In genomic region chr9:126564716-126565115, GRCh38 we compare ENCODE assay signal across 16 cellular contexts. TPM values are rescaled to one million over a fixed set of nuclear protein-coding genes. Genes with fewer than 3 reads are reported as not detected.
DNase-seq lines count a peak whose midpoint lies in the region; ATAC-seq and TF ChIP-seq lines count a peak whose summit lies in the region.
"Had no signal": no experiment of that assay in that cellular context is flagged by ENCODE, and none has a peak within 500 bp of the region (broad histone marks: within the 10 kb centered on the region; RNA-seq: fewer than 3 reads in every experiment).

No MANE protein-coding gene starts in this region.

- H2AFZ ChIP-seq in OCI-LY7 (ENCODE audit: low read length), result no peak overlapping the region

- peak; percentile 61 for TF ChIP-seq CTCF in BE2C (IDR thresholded peaks at IDR 0.05; ENCODE audit: low read depth, low read length)
- TF ChIP-seq CTCF in GM12872 (IDR thresholded peaks at IDR 0.05; ENCODE audit: insufficient read depth, low read depth, low read length), result peak; percentile 42
- TF ChIP-seq CTCF in OCI-LY7 (conservative IDR thresholded peaks at IDR 0.05; ENCODE audit: low read length), result peak; percentile 51
- TF ChIP-seq CTCF in adrenal gland (IDR thresholded peaks at IDR 0.05), result no peak
- no peak for TF ChIP-seq CTCF in foreskin keratinocyte (conservative IDR thresholded peaks at IDR 0.05)

- no peak for ATAC-seq in foreskin keratinocyte

- peaks cover 10% of the 10 kb centered on the region for H3K4me1 ChIP-seq in BE2C
- H3K4me1 ChIP-seq in OCI-LY7 (ENCODE audit: insufficient read depth, low read length, poor library complexity, severe bottlenecking), result no peaks in the 10 kb centered on the region
- no peaks in the 10 kb centered on the region for H3K4me1 ChIP-seq in adrenal gland (replicated peaks in 1 of 2)
- H3K4me1 ChIP-seq in foreskin keratinocyte, result no peaks in the 10 kb centered on the region
- H3K4me1 ChIP-seq: upper lobe of left lung had no signal

- no peaks in the 10 kb centered on the region for H3K36me3 ChIP-seq in BE2C
- no peaks in the 10 kb centered on the region for H3K36me3 ChIP-seq in OCI-LY7 (ENCODE audit: insufficient read depth, low read length)
- H3K36me3 ChIP-seq in adrenal gland (replicated peaks in 1 of 2), result no peaks in the 10 kb centered on the region
- H3K36me3 ChIP-seq: BLaER1 treated with 17β-estradiol and CSF1 and Interleukin-3, amounts not matched to agents 10 nM and 100 nM; upper lobe of left lung had no signal

- H3K27me3 ChIP-seq in BE2C (no peaks in the 10 kb centered on the region), adrenal gland (peaks cover 17% of the 10 kb centered on the region), foreskin keratinocyte (peaks cover 17% of the 10 kb centered on the region)
- H3K27me3 ChIP-seq: BLaER1 treated with 17β-estradiol and CSF1 and Interleukin-3, amounts not matched to agents 10 nM and 100 nM had no signal

- POLR2A ChIA-PET in OCI-LY7 (lab: Charles Lee), result interaction anchor here (0.6 kb wide), 1 partner anchor 1878 kb away, joined by 3 read pairs; no protein-coding TSS in a partner anchor

- H3K4me2 ChIP-seq in OCI-LY7 (ENCODE audit: low read length), result no peak overlapping the region
- H3K4me2 ChIP-seq: BLaER1 treated with 17β-estradiol and CSF1 and Interleukin-3, amounts not matched to agents 10 nM and 100 nM had no signal

- no TSS peak for BruUV-seq in OCI-LY7 (replicated peaks; lab: Mats Ljungman, UMichigan)

- intact Hi-C loops in OCI-LY7 (cut with micrococcal nuclease; ENCODE audit: unreplicated experiment), result no loop called here
- intact Hi-C loops in adrenal gland (cut with DNase I), result no loop called here

- DNase-seq in BE2C (peak; percentile 46), OCI-LY7 (ENCODE audit: low spot score) (no peak), left kidney (ENCODE audit: low read depth, low spot score) (peak; percentile 30), adrenal gland (no peak), middle frontal gyrus (ENCODE audit: extremely low spot score, low spot score) (no peak), foreskin keratinocyte (no peak), NCI-H748 (lab: John Stamatoyannopoulos, UW; ENCODE audit: unreplicated experiment) (no peak)
- DNase-seq: activated CD4-positive, alpha-beta T cell treated with anti-CD3 and anti-CD28 coated beads for 48 hours; activated naive CD8-positive, alpha-beta T cell treated with anti-CD3 and anti-CD28 coated beads, Interleukin-2, amount 10 ng/mL, durations not matched to agents 7 days and 5 days; activated T-cell treated with anti-CD3 and anti-CD28 coated beads, Interleukin-2, amount 50 U/mL, for 24 hours; foreskin melanocyte; SHP77 treated with DMSO at 0.1 percent for 48 hours; upper lobe of left lung had no signal

- no peaks in the 10 kb centered on the region for H3K79me2 ChIP-seq in OCI-LY7 (ENCODE audit: insufficient read depth, low read depth, low read length)

- H3K9me3 ChIP-seq in BE2C, result no peaks in the 10 kb centered on the region
- H3K9me3 ChIP-seq in OCI-LY7 (ENCODE audit: low read length), result no peaks in the 10 kb centered on the region
- H3K9me3 ChIP-seq in adrenal gland (replicated peaks in 1 of 3), result no peaks in the 10 kb centered on the region
- H3K9me3 ChIP-seq: BLaER1 treated with 17β-estradiol and CSF1 and Interleukin-3, amounts not matched to agents 10 nM and 100 nM; upper lobe of left lung had no signal

- no peak overlapping the region for H3K27ac ChIP-seq in OCI-LY7 (ENCODE audit: low read depth, low read length, poor library complexity, severe bottlenecking)
- H3K27ac ChIP-seq in adrenal gland, result no peak overlapping the region
- H3K27ac ChIP-seq in foreskin keratinocyte, result no peak overlapping the region
- H3K27ac ChIP-seq: BLaER1 treated with 17β-estradiol and CSF1 and Interleukin-3, amounts not matched to agents 10 nM and 100 nM; skin epidermis; upper lobe of left lung had no signal

- 65 to 71% (median 65%) methylated on average over 3 to 5 of the region's 5 CpGs for WGBS in adrenal gland, 4 donors

- H3K4me3 ChIP-seq in BE2C (ENCODE audit: low read depth, low read length), result no peak overlapping the region
- H3K4me3 ChIP-seq in OCI-LY7 (ENCODE audit: low read depth, low read length, poor library complexity, severe bottlenecking), result no peak overlapping the region
- no peak overlapping the region for H3K4me3 ChIP-seq in adrenal gland
- H3K4me3 ChIP-seq: BLaER1 treated with 17β-estradiol and CSF1 and Interleukin-3, amounts not matched to agents 10 nM and 100 nM; skin epidermis; upper lobe of left lung had no signal

- no peaks in the 10 kb centered on the region for H3K9me2 ChIP-seq in OCI-LY7 (ENCODE audit: insufficient read depth, low read length)

- no peaks in the 10 kb centered on the region for H4K20me1 ChIP-seq in OCI-LY7 (ENCODE audit: insufficient read depth, low read length)
- H4K20me1 ChIP-seq: BLaER1 treated with 17β-estradiol and CSF1 and Interleukin-3, amounts not matched to agents 10 nM and 100 nM had no signal

- CTCF ChIA-PET in OCI-LY7 (lab: Charles Lee; ENCODE audit: unreplicated experiment), result no interaction called here

- no peak for TF ChIP-seq POLR2A in adrenal gland (IDR thresholded peaks at IDR 0.05)

RNA-seq across cellular contexts. Expression of gene LMX1B, which starts 49.0 kb away (rescaled TPM):
- not detected for polyA plus RNA-seq in BE2C (2012; ENCODE audit: insufficient read depth, insufficient read length, low read depth)
- total RNA-seq in OCI-LY7 (2014; rRNA removed; shearing (Covaris generic)), result not detected in 2 replicates
- total RNA-seq in OCI-LY7 (2022) (not detected in 2 replicates), adrenal gland (under 1 TPM in 1 of 8 donors, not detected in 7; under 0.01 TPM), foreskin keratinocyte (1.1 and 1.2 TPM in 2 replicates)
- polyA plus RNA-seq in adrenal gland (under 1 TPM in 1 of 3 donors, not detected in 2; 0.07 TPM), foreskin keratinocyte (0.95 and 1.2 TPM in 2 replicates)
- total RNA-seq: activated naive CD8-positive, alpha-beta T cell treated with anti-CD3 and anti-CD28 coated beads, Interleukin-2, amount 10 ng/mL, durations not matched to agents 7 days and 5 days had no signal

Comparison
In these comparisons a context has a peak if more than half of its experiments do, and no peak if none do; other contexts are left out.
1. DNase-seq: peak in BE2C (single experiment) and left kidney (single experiment); none in OCI-LY7 (single experiment), adrenal gland (0 of 7), middle frontal gyrus (single experiment), foreskin keratinocyte (0 of 2) and NCI-H748 (single experiment).
2. CTCF ChIP-seq: peak in BE2C (single experiment), GM12872 (single experiment) and OCI-LY7 (single experiment); none in adrenal gland (0 of 6) and foreskin keratinocyte (single experiment).